ENCODE assay signal across 34 cellular contexts in the genomic region with DNA sequence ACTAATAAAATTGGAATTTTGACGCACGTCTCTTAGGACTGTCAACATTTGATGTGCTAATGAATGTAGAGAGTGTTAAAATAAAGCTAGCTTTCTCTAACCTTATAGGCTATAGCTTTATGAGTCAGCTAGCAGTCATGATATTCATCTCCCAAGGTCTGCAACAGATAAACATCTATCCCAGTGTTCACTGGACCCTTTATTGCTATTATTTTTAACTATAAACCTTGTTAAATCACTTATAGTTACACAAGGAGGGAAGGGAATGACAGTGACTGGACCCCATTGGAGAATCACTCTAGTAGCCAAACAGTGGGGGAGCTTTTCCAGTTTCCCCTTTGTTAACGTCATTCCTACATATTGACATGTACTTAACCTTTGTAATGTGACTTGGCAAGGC.
"Had no signal": no experiment of that assay in that cellular context is flagged by ENCODE, and none has a peak within 500 bp of the region (broad histone marks: within the 10 kb centered on the region; RNA-seq: fewer than 3 reads in every experiment).

No MANE protein-coding gene starts in this region.

- H3K4me2 ChIP-seq: PC-9 had no signal

- H3K4me1 Mint-ChIP-seq: activated CD4-positive, alpha-beta T cell treated with anti-CD3 and anti-CD28 coated beads, Interleukin-2, amount 10 ng/mL, durations not matched to agents 24 days and 14 days; activated naive CD8-positive, alpha-beta T cell treated with anti-CD3 and anti-CD28 coated beads for 36 hours; activated T-helper 17 cell treated with anti-CD3 and anti-CD28 coated beads, Interleukin-2, amount 50 U/mL, for 72 hours had no signal

- H3K27me3 Mint-ChIP-seq: activated CD4-positive, alpha-beta T cell treated with anti-CD3 and anti-CD28 coated beads, Interleukin-2, amount 10 ng/mL, durations not matched to agents 24 days and 14 days had no signal

- H3K36me3 Mint-ChIP-seq: activated naive CD8-positive, alpha-beta T cell treated with anti-CD3 and anti-CD28 coated beads for 36 hours had no signal

- DNase-seq: activated CD4-positive, alpha-beta T cell treated with anti-CD3 and anti-CD28 coated beads for 1 hour; activated CD4-positive, alpha-beta T cell treated with anti-CD3 and anti-CD28 coated beads, Interleukin-2, amount 10 ng/mL, durations not matched to agents 24 days and 14 days; activated CD4-positive, alpha-beta T cell treated with anti-CD3 and anti-CD28 coated beads, Interleukin-2, amount 50 U/mL, for 4 hours; activated CD4-positive, CD25-positive, alpha-beta regulatory T cell; activated CD8-positive, alpha-beta T cell treated with anti-CD3 and anti-CD28 coated beads for 36 hours; activated effector memory CD4-positive, alpha-beta T cell treated with anti-CD3 and anti-CD28 coated beads, Interleukin-2, amount 50 U/mL, for 16 hours; activated naive CD4-positive, alpha-beta T cell; activated naive CD4-positive, alpha-beta T cell treated with anti-CD3 and anti-CD28 coated beads, Interleukin-2, amount 50 U/mL, for 16 hours; activated naive CD8-positive, alpha-beta T cell treated with anti-CD3 and anti-CD28 coated beads for 36 hours; activated T-cell treated with anti-CD3 and anti-CD28 coated beads, Interleukin-2, amount 50 U/mL, for 1 hour; activated T-cell treated with anti-CD3 and anti-CD28 coated beads, Interleukin-2, amount 50 U/mL, for 72 hours; amniotic stem cell; aorta; brain microvascular endothelial cell; central memory CD4-positive, alpha-beta T cell; MG63; NCI-H1048; NCI-H1105 treated with DMSO at 0.1 percent for 48 hours; NCI-H1436; NCI-H1694; NCI-H1930; NCI-H2081 treated with DMSO at 0.1 percent for 48 hours; NCI-H345; NCI-H524 treated with DMSO at 0.1 percent for 48 hours; NCI-H748 treated with DMSO at 0.1 percent for 48 hours; NK-92 treated with Interleukin-12 subunit alpha and Interleukin-12 subunit beta, amount 100 ng/mL, for 24 hours; PC-9; SIG-M5; T1000; WERI-Rb-1 had no signal

- H3K36me3 ChIP-seq: brain microvascular endothelial cell, MG63, WERI-Rb-1 had no signal

- H3K4me3 Mint-ChIP-seq: activated CD4-positive, alpha-beta T cell treated with anti-CD3 and anti-CD28 coated beads, Interleukin-2, amount 10 ng/mL, durations not matched to agents 24 days and 14 days; activated CD8-positive, alpha-beta T cell treated with anti-CD3 and anti-CD28 coated beads for 36 hours; activated naive CD8-positive, alpha-beta T cell treated with anti-CD3 and anti-CD28 coated beads for 36 hours; activated T-cell treated with anti-CD3 and anti-CD28 coated beads, Interleukin-2, amount 50 U/mL, for 72 hours; activated T-helper 17 cell treated with anti-CD3 and anti-CD28 coated beads, Interleukin-2, amount 50 U/mL, for 72 hours had no signal

- H3K27ac ChIP-seq: brain microvascular endothelial cell, PC-9, RWPE1, WERI-Rb-1 had no signal

- H3K27ac Mint-ChIP-seq: activated CD4-positive, alpha-beta T cell treated with anti-CD3 and anti-CD28 coated beads, Interleukin-2, amount 10 ng/mL, durations not matched to agents 24 days and 14 days; activated CD8-positive, alpha-beta T cell treated with anti-CD3 and anti-CD28 coated beads for 36 hours; activated naive CD8-positive, alpha-beta T cell treated with anti-CD3 and anti-CD28 coated beads for 36 hours; activated T-cell treated with anti-CD3 and anti-CD28 coated beads, Interleukin-2, amount 50 U/mL, for 72 hours; activated T-helper 17 cell treated with anti-CD3 and anti-CD28 coated beads, Interleukin-2, amount 50 U/mL, for 72 hours had no signal

- H3K9me3 ChIP-seq: MG63 had no signal

- FAIRE-seq: RCC 7860 had no signal

- ATAC-seq: activated CD8-positive, alpha-beta T cell treated with anti-CD3 and anti-CD28 coated beads for 36 hours; activated T-cell treated with anti-CD3 and anti-CD28 coated beads, Interleukin-2, amount 50 U/mL, for 72 hours; activated T-helper 17 cell treated with anti-CD3 and anti-CD28 coated beads, Interleukin-2, amount 50 U/mL, for 72 hours; Right ventricle myocardium inferior had no signal

- H3K27me3 ChIP-seq: brain microvascular endothelial cell, MG63 had no signal

- H3K9me3 Mint-ChIP-seq: activated CD4-positive, alpha-beta T cell treated with anti-CD3 and anti-CD28 coated beads, Interleukin-2, amount 10 ng/mL, durations not matched to agents 24 days and 14 days; activated CD8-positive, alpha-beta T cell treated with anti-CD3 and anti-CD28 coated beads for 36 hours; activated naive CD8-positive, alpha-beta T cell treated with anti-CD3 and anti-CD28 coated beads for 36 hours; activated T-cell treated with anti-CD3 and anti-CD28 coated beads, Interleukin-2, amount 50 U/mL, for 72 hours; activated T-helper 17 cell treated with anti-CD3 and anti-CD28 coated beads, Interleukin-2, amount 50 U/mL, for 72 hours had no signal

- H3K4me3 ChIP-seq: MG63, PC-9 had no signal

- H2AFZ ChIP-seq: PC-9 had no signal
